Comparison of ENCODE assay signal across 26 cellular contexts in the genomic region with DNA sequence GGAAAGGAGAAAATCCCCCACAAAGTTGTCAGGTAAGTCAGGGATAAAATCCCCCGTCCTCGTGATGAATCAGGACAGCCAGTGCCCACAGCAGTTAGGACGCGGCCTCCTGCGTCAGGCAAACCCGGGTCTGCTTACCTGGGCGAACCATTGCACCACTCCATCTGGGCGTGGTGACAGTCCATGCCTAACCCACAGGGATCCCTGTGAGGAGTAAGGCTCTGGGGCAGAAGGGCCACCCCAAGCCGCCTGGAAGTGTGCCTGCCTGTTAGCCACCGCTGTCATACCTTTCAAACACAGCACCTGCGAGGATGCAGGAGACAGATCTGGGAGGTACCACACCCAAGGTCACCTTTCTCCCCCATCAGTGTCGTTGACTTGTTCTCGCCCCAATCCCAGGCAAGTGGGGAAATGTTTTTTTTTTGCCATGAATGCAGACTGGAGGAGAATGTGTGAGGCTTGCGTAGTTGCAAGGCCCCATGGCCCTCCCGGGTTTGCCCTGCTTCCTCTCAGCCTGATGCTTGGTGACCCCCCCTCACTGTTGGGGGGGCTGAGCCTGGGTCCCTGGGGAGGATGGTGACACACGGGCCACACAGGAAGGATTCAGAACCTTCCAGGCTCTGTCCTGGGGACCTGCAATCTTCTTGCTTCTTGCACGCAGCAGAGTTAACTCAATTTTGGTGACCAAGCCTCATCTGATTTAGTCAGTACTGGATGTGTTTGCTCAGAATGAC.
"Had no signal": no experiment of that assay in that cellular context is flagged by ENCODE, and none has a peak within 500 bp of the region (broad histone marks: within the 10 kb centered on the region; RNA-seq: fewer than 3 reads in every experiment).

No MANE protein-coding gene starts in this region.

- ATAC-seq: heart left ventricle; left lung; natural killer cell; right cardiac atrium; sciatic nerve; stimulated activated memory B cell treated with anti-CD40 and anti-IgM and Interleukin-4, amounts not matched to agents 10 μg/mL and 1 μg/mL and 100 μg/mL, for 72 hours; stimulated activated naive CD8-positive, alpha-beta T cell treated with anti-CD3 and anti-CD28 coated beads, Interleukin-15, amount 100 ng/mL, for 72 hours had no signal

- H3K27ac ChIP-seq: heart left ventricle, left lung, lower lobe of right lung, pancreas, tibial nerve, uterus had no signal

- H3K36me3 ChIP-seq: heart left ventricle, left lung, lower lobe of right lung, tibial nerve, uterus had no signal

- DNase-seq: heart left ventricle; hypothalamus; immature natural killer cell; kidney; left colon; lower lobe of right lung; mammary epithelial cell; mesenchymal stem cell; naive B cell; natural killer cell; nephron progenitor cell; nucleus accumbens; small intestine; stimulated activated CD4-positive, alpha-beta T cell treated with anti-CD3 and anti-CD28 coated beads, Interleukin-1b, Interleukin-23, amount 100 ng/mL, for 48 hours; stimulated activated CD4-positive, alpha-beta T cell treated with anti-CD3 and anti-CD28 coated beads, Interleukin-2, amount 100 ng/mL, for 48 hours; stimulated activated CD4-positive, alpha-beta T cell treated with anti-CD3 and anti-CD28 coated beads, Interleukin-4, amount 100 ng/mL, for 4 hours; stimulated activated CD8-positive, alpha-beta memory T cell treated with anti-CD3 and anti-CD28 coated beads, Interleukin-4, amount 100 ng/mL, for 48 hours; stimulated activated naive CD4-positive, alpha-beta T cell treated with Interleukin-2 at 50 U/mL for 16 hours; stimulated activated naive CD8-positive, alpha-beta T cell treated with anti-CD3 and anti-CD28 coated beads, Interleukin-15, amount 100 ng/mL, for 72 hours; uterus had no signal

- H3K4me3 ChIP-seq: heart left ventricle, left lung, lower lobe of right lung, pancreas, tibial nerve, uterus had no signal

- H3K4me1 ChIP-seq: left lung, lower lobe of right lung, pancreas, tibial nerve, uterus had no signal

- H3K27me3 ChIP-seq: heart left ventricle, pancreas, tibial nerve, uterus had no signal

- H3K9me3 ChIP-seq: heart left ventricle, left lung, lower lobe of right lung, pancreas, tibial nerve, uterus had no signal
